ENCODE assay signal across 24 cellular contexts in the genomic region with DNA sequence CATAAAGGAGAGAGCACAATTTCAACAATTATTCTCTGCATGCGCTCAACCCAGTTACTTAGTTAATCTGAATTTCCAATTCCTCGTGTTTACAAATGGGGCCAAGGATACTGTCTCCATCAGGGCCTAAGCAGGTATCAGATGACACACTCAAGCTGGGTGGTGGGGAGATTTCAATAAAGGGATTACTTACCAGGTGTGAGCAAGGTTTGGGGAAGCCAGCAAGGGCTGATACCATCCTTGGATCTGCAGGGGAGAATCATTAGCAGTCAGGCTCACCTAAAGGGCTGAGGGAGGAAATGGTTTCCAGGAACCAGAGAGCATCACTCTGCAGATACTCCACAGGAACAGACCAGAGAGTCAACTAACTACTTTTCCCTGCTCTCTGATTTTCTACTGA.
"Had no signal": no experiment of that assay in that cellular context is flagged by ENCODE, and none has a peak within 500 bp of the region (broad histone marks: within the 10 kb centered on the region; RNA-seq: fewer than 3 reads in every experiment).

No MANE protein-coding gene starts in this region.

- H3K4me1 ChIP-seq: breast epithelium, gastroesophageal sphincter, lower lobe of right lung, prostate gland, vagina had no signal

- H3K27ac ChIP-seq: breast epithelium, coronary artery, gastroesophageal sphincter, lower lobe of right lung, prostate gland, thoracic aorta, vagina had no signal

- DNase-seq: activated CD4-positive, alpha-beta T cell treated with anti-CD3 and anti-CD28 coated beads, Interleukin-2, amount 50 U/mL, for 4 hours; activated CD8-positive, alpha-beta memory T cell treated with anti-CD3 and anti-CD28 coated beads for 24 hours; activated CD8-positive, alpha-beta memory T cell treated with anti-CD3 and anti-CD28 coated beads, Interleukin-2, amount 50 U/mL, for 48 hours; activated naive CD4-positive, alpha-beta T cell treated with anti-CD3 and anti-CD28 coated beads for 36 hours; activated naive CD8-positive, alpha-beta T cell treated with anti-CD3 and anti-CD28 coated beads, Interleukin-2, amount 10 ng/mL, durations not matched to agents 7 days and 5 days; activated T-cell treated with anti-CD3 and anti-CD28 coated beads, Interleukin-2, amount 50 U/mL, for 48 hours; amniotic stem cell; head of caudate nucleus; hypothalamus; kidney; lower lobe of right lung; naive B cell; stimulated activated CD4-positive, alpha-beta T cell treated with anti-CD3 and anti-CD28 coated beads, Interleukin-4, amount 100 ng/mL, for 1 hour; stimulated activated naive CD4-positive, alpha-beta T cell treated with Interleukin-2 at 50 U/mL for 16 hours had no signal

- H3K36me3 Mint-ChIP-seq: activated naive CD8-positive, alpha-beta T cell treated with anti-CD3 and anti-CD28 coated beads, Interleukin-2, amount 10 ng/mL, durations not matched to agents 7 days and 5 days; naive B cell had no signal

- ATAC-seq: gastroesophageal sphincter, left lobe of liver, lower lobe of right lung had no signal

- H3K4me3 Mint-ChIP-seq: activated naive CD4-positive, alpha-beta T cell treated with anti-CD3 and anti-CD28 coated beads for 36 hours; activated naive CD8-positive, alpha-beta T cell treated with anti-CD3 and anti-CD28 coated beads, Interleukin-2, amount 10 ng/mL, durations not matched to agents 7 days and 5 days; naive B cell; neural crest cell; T-helper 2 cell treated with Interferon-gamma antibody and Interleukin-4, amounts not matched to agents 5 μg/mL and 100 μg/mL, for 36 hours; type B pancreatic cell had no signal

- H3K27me3 ChIP-seq: breast epithelium, gastroesophageal sphincter, vagina had no signal

- H3K9me3 Mint-ChIP-seq: activated naive CD4-positive, alpha-beta T cell treated with anti-CD3 and anti-CD28 coated beads for 36 hours; activated naive CD8-positive, alpha-beta T cell treated with anti-CD3 and anti-CD28 coated beads, Interleukin-2, amount 10 ng/mL, durations not matched to agents 7 days and 5 days; neural crest cell; T-helper 2 cell treated with Interferon-gamma antibody and Interleukin-4, amounts not matched to agents 5 μg/mL and 100 μg/mL, for 36 hours; type B pancreatic cell had no signal

- H3K36me3 ChIP-seq: breast epithelium, gastroesophageal sphincter, lower lobe of right lung, prostate gland, thoracic aorta, vagina had no signal

- H3K27me3 Mint-ChIP-seq: activated naive CD8-positive, alpha-beta T cell treated with anti-CD3 and anti-CD28 coated beads, Interleukin-2, amount 10 ng/mL, durations not matched to agents 7 days and 5 days; naive B cell; type B pancreatic cell had no signal

- H3K4me1 Mint-ChIP-seq: activated naive CD8-positive, alpha-beta T cell treated with anti-CD3 and anti-CD28 coated beads, Interleukin-2, amount 10 ng/mL, durations not matched to agents 7 days and 5 days; naive B cell had no signal

- H3K4me3 ChIP-seq: breast epithelium, coronary artery, gastroesophageal sphincter, lower lobe of right lung, prostate gland, thoracic aorta, vagina had no signal

- H3K27ac Mint-ChIP-seq: activated naive CD4-positive, alpha-beta T cell treated with anti-CD3 and anti-CD28 coated beads for 36 hours; activated naive CD8-positive, alpha-beta T cell treated with anti-CD3 and anti-CD28 coated beads, Interleukin-2, amount 10 ng/mL, durations not matched to agents 7 days and 5 days; T-helper 2 cell treated with Interferon-gamma antibody and Interleukin-4, amounts not matched to agents 5 μg/mL and 100 μg/mL, for 36 hours; type B pancreatic cell had no signal
